ENCODE assay signal across 1 cellular context in genomic region chr20:53915459-53916172, GRCh38.
TF ChIP-seq lines count a peak whose summit lies in the region.

No MANE protein-coding gene starts in this region.

TF ChIP-seq in K562, 482 proteins besides CTCF, POLR2A, EP300 and RAD21 (continued from another document and continues in another):
- TF ChIP-seq MAFK (IDR thresholded peaks at IDR 0.05; ENCODE audit: low read length) (no peak), BCL6 (CRISPR knock-in tag; IDR thresholded peaks at IDR 0.05) (no peak), MNT (conservative IDR thresholded peaks at IDR 0.05) (peak in 1 of 2 experiments; percentile 45; a peak in 1 of 4 replicates), NCOA1 (IDR thresholded peaks at IDR 0.05; ENCODE audit: low read depth) (no peak), RERE (CRISPR knock-in tag; IDR thresholded peaks at IDR 0.05; ENCODE audit: borderline replicate concordance) (no peak), ZNF586 (CRISPR knock-in tag; conservative IDR thresholded peaks at IDR 0.05) (no peak), ZNF57 (CRISPR knock-in tag; IDR thresholded peaks at IDR 0.05) (no peak), ZKSCAN8 (CRISPR knock-in tag; IDR thresholded peaks at IDR 0.05) (no peak), KLF6 (CRISPR knock-in tag; IDR thresholded peaks at IDR 0.05; ENCODE audit: borderline replicate concordance) (no peak), ZNF121 (CRISPR knock-in tag; conservative IDR thresholded peaks at IDR 0.05) (no peak), GTF2B (IDR thresholded peaks at IDR 0.05; ENCODE audit: extremely low read depth, insufficient read length) (no peak), ZNF146 (CRISPR knock-in tag; IDR thresholded peaks at IDR 0.05; ENCODE audit: unreplicated experiment) (no peak), ZFPM2 (CRISPR knock-in tag; IDR thresholded peaks at IDR 0.05) (no peak), NELFE (IDR thresholded peaks at IDR 0.05; ENCODE audit: insufficient read depth, insufficient read length) (no peak), MIER1 (IDR thresholded peaks at IDR 0.05; ENCODE audit: low read depth) (no peak), ZKSCAN1 (IDR thresholded peaks at IDR 0.05; ENCODE audit: low read depth, low read length) (no peak), MED1 (CRISPR knock-in tag; IDR thresholded peaks at IDR 0.05; ENCODE audit: borderline replicate concordance) (no peak), FOXJ2 (tag; IDR thresholded peaks at IDR 0.05) (no peak), ETS2 (tag; IDR thresholded peaks at IDR 0.05; ENCODE audit: borderline replicate concordance, poor library complexity, severe bottlenecking) (no peak), ADNP (tag; IDR thresholded peaks at IDR 0.05) (no peak), FOXP1 (CRISPR knock-in tag; IDR thresholded peaks at IDR 0.05) (no peak), JUND (IDR thresholded peaks at IDR 0.05; ENCODE audit: borderline replicate concordance, low read depth, low read length) (no peak), JUND (tag; IDR thresholded peaks at IDR 0.05; ENCODE audit: borderline replicate concordance, low read depth, low read length) (peak; percentile 21; the same call in 1 of the 3 replicates), GATAD2B (IDR thresholded peaks at IDR 0.05; ENCODE audit: borderline replicate concordance) (no peak), ATF3 (IDR thresholded peaks at IDR 0.05) (no peak), ATF3 (CRISPR knock-in tag; conservative IDR thresholded peaks at IDR 0.05) (no peak), CBX3 (IDR thresholded peaks at IDR 0.05; ENCODE audit: borderline replicate concordance in 1 of 2, low read length in 2 of 2) (no peak), SIX5 (IDR thresholded peaks at IDR 0.05; ENCODE audit: borderline replicate concordance in 1 of 2, insufficient read depth in 1 of 2, low read depth in 1 of 2, low read length in 2 of 2) (no peak), RBBP5 (IDR thresholded peaks at IDR 0.05; ENCODE audit: borderline replicate concordance, insufficient read depth, low read length, poor library complexity, severe bottlenecking) (no peak), ARID2 (IDR thresholded peaks at IDR 0.05) (0 out of 2 replicates have a peak, but pooled peaks have one; percentile 53), SIN3A (IDR thresholded peaks at IDR 0.05; ENCODE audit: borderline replicate concordance in 2 of 2, control insufficient read depth in 1 of 2, low read depth in 2 of 2, low read length in 2 of 2) (0 out of 4 replicates have a peak, but pooled peaks of 1 of the 2 experiments have one; percentile 15), ZNF445 (CRISPR knock-in tag; IDR thresholded peaks at IDR 0.05; ENCODE audit: low read depth) (no peak), FOS (IDR thresholded peaks at IDR 0.05; ENCODE audit: extremely low read depth, insufficient read length) (no peak), ZNF583 (CRISPR knock-in tag; IDR thresholded peaks at IDR 0.05) (no peak), KLF13 (tag; IDR thresholded peaks at IDR 0.05; ENCODE audit: borderline replicate concordance, low read depth) (no peak), PML (IDR thresholded peaks at IDR 0.05; ENCODE audit: low read length) (no peak), ATF7 (IDR thresholded peaks at IDR 0.05) (no peak; the same call in 1 of the 2 replicates), ZNF274 (IDR thresholded peaks at IDR 0.05; ENCODE audit: borderline replicate concordance, low read depth, low read length) (no peak), ZNF77 (CRISPR knock-in tag; IDR thresholded peaks at IDR 0.05) (no peak), TGIF2 (CRISPR knock-in tag; IDR thresholded peaks at IDR 0.05) (no peak), ZFP1 (CRISPR knock-in tag; IDR thresholded peaks at IDR 0.05) (no peak), VEZF1 (CRISPR knock-in tag; IDR thresholded peaks at IDR 0.05) (peak; percentile 68)
- TF ChIP-seq, protein P1, sequence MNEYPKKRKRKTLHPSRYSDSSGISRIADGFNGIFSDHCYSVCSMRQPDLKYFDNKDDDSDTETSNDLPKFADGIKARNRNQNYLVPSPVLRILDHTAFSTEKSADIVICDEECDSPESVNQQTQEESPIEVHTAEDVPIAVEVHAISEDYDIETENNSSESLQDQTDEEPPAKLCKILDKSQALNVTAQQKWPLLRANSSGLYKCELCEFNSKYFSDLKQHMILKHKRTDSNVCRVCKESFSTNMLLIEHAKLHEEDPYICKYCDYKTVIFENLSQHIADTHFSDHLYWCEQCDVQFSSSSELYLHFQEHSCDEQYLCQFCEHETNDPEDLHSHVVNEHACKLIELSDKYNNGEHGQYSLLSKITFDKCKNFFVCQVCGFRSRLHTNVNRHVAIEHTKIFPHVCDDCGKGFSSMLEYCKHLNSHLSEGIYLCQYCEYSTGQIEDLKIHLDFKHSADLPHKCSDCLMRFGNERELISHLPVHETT (CRISPR knock-in tag; conservative IDR thresholded peaks at IDR 0.05 in 1 of 2, IDR thresholded peaks at IDR 0.05 in 1 of 2): peak in 1 of 2 experiments; percentile 52; a peak in 2 of 4 replicates
- TF ChIP-seq, protein P2, sequence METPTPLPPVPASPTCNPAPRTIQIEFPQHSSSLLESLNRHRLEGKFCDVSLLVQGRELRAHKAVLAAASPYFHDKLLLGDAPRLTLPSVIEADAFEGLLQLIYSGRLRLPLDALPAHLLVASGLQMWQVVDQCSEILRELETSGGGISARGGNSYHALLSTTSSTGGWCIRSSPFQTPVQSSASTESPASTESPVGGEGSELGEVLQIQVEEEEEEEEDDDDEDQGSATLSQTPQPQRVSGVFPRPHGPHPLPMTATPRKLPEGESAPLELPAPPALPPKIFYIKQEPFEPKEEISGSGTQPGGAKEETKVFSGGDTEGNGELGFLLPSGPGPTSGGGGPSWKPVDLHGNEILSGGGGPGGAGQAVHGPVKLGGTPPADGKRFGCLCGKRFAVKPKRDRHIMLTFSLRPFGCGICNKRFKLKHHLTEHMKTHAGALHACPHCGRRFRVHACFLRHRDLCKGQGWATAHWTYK (CRISPR knock-in tag; IDR thresholded peaks at IDR 0.05): no peak
- TF ChIP-seq, protein P3, sequence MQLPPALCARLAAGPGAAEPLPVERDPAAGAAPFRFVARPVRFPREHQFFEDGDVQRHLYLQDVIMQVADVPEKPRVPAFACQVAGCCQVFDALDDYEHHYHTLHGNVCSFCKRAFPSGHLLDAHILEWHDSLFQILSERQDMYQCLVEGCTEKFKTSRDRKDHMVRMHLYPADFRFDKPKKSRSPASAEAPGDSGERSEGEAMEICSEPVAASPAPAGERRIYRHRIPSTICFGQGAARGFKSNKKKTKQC (CRISPR knock-in tag; IDR thresholded peaks at IDR 0.05): no peak
- TF ChIP-seq, protein P4, sequence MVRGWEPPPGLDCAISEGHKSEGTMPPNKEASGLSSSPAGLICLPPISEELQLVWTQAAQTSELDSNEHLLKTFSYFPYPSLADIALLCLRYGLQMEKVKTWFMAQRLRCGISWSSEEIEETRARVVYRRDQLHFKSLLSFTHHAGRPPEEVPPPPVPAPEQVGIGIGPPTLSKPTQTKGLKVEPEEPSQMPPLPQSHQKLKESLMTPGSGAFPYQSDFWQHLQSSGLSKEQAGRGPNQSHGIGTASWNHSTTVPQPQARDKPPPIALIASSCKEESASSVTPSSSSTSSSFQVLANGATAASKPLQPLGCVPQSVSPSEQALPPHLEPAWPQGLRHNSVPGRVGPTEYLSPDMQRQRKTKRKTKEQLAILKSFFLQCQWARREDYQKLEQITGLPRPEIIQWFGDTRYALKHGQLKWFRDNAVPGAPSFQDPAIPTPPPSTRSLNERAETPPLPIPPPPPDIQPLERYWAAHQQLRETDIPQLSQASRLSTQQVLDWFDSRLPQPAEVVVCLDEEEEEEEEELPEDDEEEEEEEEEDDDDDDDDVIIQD (CRISPR knock-in tag; IDR thresholded peaks at IDR 0.05): no peak
- TF ChIP-seq, protein P5, sequence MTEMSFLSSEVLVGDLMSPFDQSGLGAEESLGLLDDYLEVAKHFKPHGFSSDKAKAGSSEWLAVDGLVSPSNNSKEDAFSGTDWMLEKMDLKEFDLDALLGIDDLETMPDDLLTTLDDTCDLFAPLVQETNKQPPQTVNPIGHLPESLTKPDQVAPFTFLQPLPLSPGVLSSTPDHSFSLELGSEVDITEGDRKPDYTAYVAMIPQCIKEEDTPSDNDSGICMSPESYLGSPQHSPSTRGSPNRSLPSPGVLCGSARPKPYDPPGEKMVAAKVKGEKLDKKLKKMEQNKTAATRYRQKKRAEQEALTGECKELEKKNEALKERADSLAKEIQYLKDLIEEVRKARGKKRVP (CRISPR knock-in tag; IDR thresholded peaks at IDR 0.05): no peak
- TF ChIP-seq, protein P6, sequence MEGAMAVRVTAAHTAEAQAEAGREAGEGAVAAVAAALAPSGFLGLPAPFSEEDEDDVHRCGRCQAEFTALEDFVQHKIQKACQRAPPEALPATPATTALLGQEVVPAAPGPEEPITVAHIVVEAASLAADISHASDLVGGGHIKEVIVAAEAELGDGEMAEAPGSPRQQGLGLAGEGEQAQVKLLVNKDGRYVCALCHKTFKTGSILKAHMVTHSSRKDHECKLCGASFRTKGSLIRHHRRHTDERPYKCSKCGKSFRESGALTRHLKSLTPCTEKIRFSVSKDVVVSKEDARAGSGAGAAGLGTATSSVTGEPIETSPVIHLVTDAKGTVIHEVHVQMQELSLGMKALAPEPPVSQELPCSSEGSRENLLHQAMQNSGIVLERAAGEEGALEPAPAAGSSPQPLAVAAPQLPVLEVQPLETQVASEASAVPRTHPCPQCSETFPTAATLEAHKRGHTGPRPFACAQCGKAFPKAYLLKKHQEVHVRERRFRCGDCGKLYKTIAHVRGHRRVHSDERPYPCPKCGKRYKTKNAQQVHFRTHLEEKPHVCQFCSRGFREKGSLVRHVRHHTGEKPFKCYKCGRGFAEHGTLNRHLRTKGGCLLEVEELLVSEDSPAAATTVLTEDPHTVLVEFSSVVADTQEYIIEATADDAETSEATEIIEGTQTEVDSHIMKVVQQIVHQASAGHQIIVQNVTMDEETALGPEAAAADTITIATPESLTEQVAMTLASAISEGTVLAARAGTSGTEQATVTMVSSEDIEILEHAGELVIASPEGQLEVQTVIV (CRISPR knock-in tag; IDR thresholded peaks at IDR 0.05; ENCODE audit: borderline replicate concordance): no peak
